Comparison of ENCODE assay signal across 11 cellular contexts in the genomic region with DNA sequence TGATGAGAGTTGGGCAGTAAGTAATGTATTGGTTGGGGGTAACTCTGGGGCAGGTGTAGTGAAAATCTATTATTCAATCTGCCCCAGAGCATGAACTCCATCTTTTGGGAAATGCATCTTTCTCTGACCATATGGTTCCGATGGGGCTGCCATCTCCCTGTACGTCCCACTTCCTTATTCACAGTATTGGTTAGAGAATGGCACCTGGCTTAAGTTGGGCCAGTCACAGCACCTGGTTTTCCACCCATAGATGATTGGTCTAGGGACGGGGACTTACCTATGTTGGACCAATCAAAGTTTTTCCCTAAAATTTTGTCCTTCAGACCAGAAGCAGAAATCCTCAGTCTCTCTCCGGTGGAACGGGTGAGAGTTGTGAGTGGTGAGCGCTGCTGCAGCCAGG. TPM values are rescaled to one million over a fixed set of nuclear protein-coding genes. Genes with fewer than 3 reads are reported as not detected.
DNase-seq lines count a peak whose midpoint lies in the region; ATAC-seq and TF ChIP-seq lines count a peak whose summit lies in the region.
"Had no signal": no experiment of that assay in that cellular context is flagged by ENCODE, and none has a peak within 500 bp of the region (broad histone marks: within the 10 kb centered on the region; RNA-seq: fewer than 3 reads in every experiment).

No MANE protein-coding gene starts in this region.

- H3K27ac ChIP-seq in CD4-positive, alpha-beta T cell (ENCODE audit: low read depth, low read length), result no peak overlapping the region
- H3K27ac ChIP-seq in H9 (ENCODE audit: insufficient read length, low read depth, low read length) (no peak overlapping the region), mesendoderm (ENCODE audit: low read depth, low read length) (no peak overlapping the region)

- H3K4me1 Mint-ChIP-seq in CD4-positive, alpha-beta T cell (ENCODE audit: low read depth), result peaks cover 52% of the 10 kb centered on the region
- H3K4me1 Mint-ChIP-seq in H9, result peaks cover 25% of the 10 kb centered on the region in 2 experiments
- H3K4me1 Mint-ChIP-seq in activated T-helper 1 cell treated with anti-CD3 and anti-CD28 coated beads, Interleukin-12 subunit alpha, Interleukin-12 subunit beta, Interleukin-2, Interleukin-4 antibody, amounts not matched to agents 30 ng/mL and 10 ng/mL and 1 ng/mL, durations not matched to agents 14 hours and 24 hours and 36 hours (ENCODE audit: low read depth), result peaks cover 42% of the 10 kb centered on the region

- H3K9ac ChIP-seq in H9 (ENCODE audit: extremely low read depth, insufficient read length, low read length) (no peak overlapping the region), mesendoderm (ENCODE audit: low read length) (no peak overlapping the region)

- no peak for TF ChIP-seq CTCF in CD4-positive, alpha-beta T cell (IDR thresholded peaks at IDR 0.05)
- no peak for TF ChIP-seq CTCF in H9 (conservative IDR thresholded peaks at IDR 0.05)

- no peak overlapping the region for H2BK5ac ChIP-seq in H9 (ENCODE audit: insufficient read length, low read length)
- H2BK5ac ChIP-seq in mesendoderm (ENCODE audit: low read length), result no peak overlapping the region

- H4K5ac ChIP-seq in H9 (ENCODE audit: insufficient read length, low read depth, low read length) (no peak overlapping the region), mesendoderm (ENCODE audit: low read length) (no peak overlapping the region)

- H4K20me1 ChIP-seq in H9 (ENCODE audit: control insufficient read depth, insufficient read depth, insufficient read length), result no peaks in the 10 kb centered on the region

- no peaks in the 10 kb centered on the region for H3K36me3 ChIP-seq in mesendoderm (ENCODE audit: control insufficient read depth, insufficient read depth, low read length)

- no peak overlapping the region for H2BK20ac ChIP-seq in H9 (ENCODE audit: low read depth, low read length, poor library complexity, severe bottlenecking)

- H3K79me2 ChIP-seq in H9 (ENCODE audit: insufficient read depth, low read length), result peaks cover 16% of the 10 kb centered on the region; the same call in 1 of the 2 replicates
- peaks cover 24% of the 10 kb centered on the region for H3K79me2 ChIP-seq in mesendoderm (ENCODE audit: control insufficient read depth, insufficient read depth, low read length)

- no peaks in the 10 kb centered on the region for H3K9me3 Mint-ChIP-seq in CD4-positive, alpha-beta T cell
- no peaks in the 10 kb centered on the region; a peak in 1 of 5 replicates for H3K9me3 Mint-ChIP-seq in H9
- H3K9me3 Mint-ChIP-seq in activated T-helper 1 cell treated with anti-CD3 and anti-CD28 coated beads, Interleukin-12 subunit alpha, Interleukin-12 subunit beta, Interleukin-2, Interleukin-4 antibody, amounts not matched to agents 30 ng/mL and 10 ng/mL and 1 ng/mL, durations not matched to agents 14 hours and 24 hours and 36 hours, result no peaks in the 10 kb centered on the region

- no peaks in the 10 kb centered on the region for H3K27me3 ChIP-seq in CD4-positive, alpha-beta T cell (ENCODE audit: control insufficient read depth, insufficient read depth, low read length)
- H3K27me3 ChIP-seq in H9 (ENCODE audit: insufficient read depth, low read length) (no peaks in the 10 kb centered on the region), mesendoderm (ENCODE audit: insufficient read depth, low read length, poor library complexity) (no peaks in the 10 kb centered on the region)

- H2AK5ac ChIP-seq in H9 (ENCODE audit: insufficient read length, low read length), result no peak overlapping the region
- no peak overlapping the region for H2AK5ac ChIP-seq in mesendoderm (ENCODE audit: low read length)

- peak overlapping the region; percentile 91 for H3K4me2 ChIP-seq in H9 (ENCODE audit: insufficient read depth, insufficient read length, low read length)
- H3K4me2 ChIP-seq in mesendoderm (ENCODE audit: low read length), result no peak overlapping the region

- no peak overlapping the region for H3K56ac ChIP-seq in H9 (ENCODE audit: insufficient read length, low read depth, low read length)
- peak overlapping the region; percentile 86 for H3K56ac ChIP-seq in mesendoderm (ENCODE audit: low read length)

- no peak overlapping the region for H3K14ac ChIP-seq in H9 (ENCODE audit: insufficient read depth, low read length)

- no peak for DNase-seq in CD4-positive, alpha-beta T cell
- DNase-seq in H9, result no peak
- DNase-seq in activated T-helper 1 cell treated with anti-CD3 and anti-CD28 coated beads, Interleukin-12 subunit alpha, Interleukin-12 subunit beta, Interleukin-2, Interleukin-4 antibody, amounts not matched to agents 30 ng/mL and 10 ng/mL and 1 ng/mL, durations not matched to agents 14 hours and 24 hours and 36 hours (ENCODE audit: low spot score), result no peak
- peak; percentile 10 for DNase-seq in mesendoderm
- no peak for DNase-seq in hepatic stellate cell (ENCODE audit: low spot score)
- DNase-seq in midbrain (lab: John Stamatoyannopoulos, UW), result no peak
- DNase-seq: DMS53, foreskin melanocyte, NCI-H510A treated with DMSO at 0.1 percent for 48 hours had no signal

- H2AFZ ChIP-seq in H9 (ENCODE audit: low read length), result no peak overlapping the region

- no peak for ATAC-seq in CD4-positive, alpha-beta T cell (ENCODE audit: poor library complexity)
- ATAC-seq in HG03159 (IDR thresholded peaks at IDR 0.05; ENCODE audit: unreplicated experiment), result no peak
- no peak for ATAC-seq in GM18498 (IDR thresholded peaks at IDR 0.05; ENCODE audit: unreplicated experiment)

- no peak overlapping the region for H3K4me3 ChIP-seq in mesendoderm (ENCODE audit: low read length)

- H3K79me1 ChIP-seq in H9 (ENCODE audit: insufficient read depth, low read depth, low read length, poor library complexity, severe bottlenecking) (no peaks in the 10 kb centered on the region), mesendoderm (ENCODE audit: low read length) (peaks cover 11% of the 10 kb centered on the region)

- no peak overlapping the region for H2BK15ac ChIP-seq in H9 (ENCODE audit: low read depth, low read length)
- H2BK15ac ChIP-seq in mesendoderm (replicated peaks; ENCODE audit: low read depth), result no peak overlapping the region

- POLR2A ChIA-PET in CD4-positive, alpha-beta T cell (lab: Charles Lee), result interaction anchor here (1.2 to 2.9 kb wide), 3 partner anchors 121 to 548 kb away, joined by 3 to 9 read pairs (median 6); a partner anchor contains a TSS

- no CpG with 5 or more reads among the region's 6 CpGs for WGBS in H9 (ENCODE audit: extremely low coverage, insufficient read length, low lambda C conversion rate)
- no CpG with 5 or more reads among the region's 6 CpGs for WGBS in mesendoderm (ENCODE audit: extremely low coverage, insufficient coverage, low lambda C conversion rate)

- H3K4me1 ChIP-seq in H9 (ENCODE audit: insufficient read depth, low read length), result 0 out of 2 replicates have a peak, but pooled peaks cover 2% of the 10 kb centered on the region
- H3K4me1 ChIP-seq in mesendoderm (ENCODE audit: control insufficient read depth, low read depth, low read length), result peaks cover 11% of the 10 kb centered on the region

- no peak overlapping the region for H2BK12ac ChIP-seq in H9 (ENCODE audit: insufficient read length, low read depth, low read length)

- H3K23me2 ChIP-seq in H9 (ENCODE audit: insufficient read length, low read depth, low read length, poor library complexity, severe bottlenecking), result peaks cover 20% of the 10 kb centered on the region

- no peaks in the 10 kb centered on the region for H3K9me3 ChIP-seq in CD4-positive, alpha-beta T cell (ENCODE audit: control insufficient read depth, low read length)
- H3K9me3 ChIP-seq in H9 (ENCODE audit: control insufficient read depth, low read depth, low read length), result no peaks in the 10 kb centered on the region

- no peak overlapping the region for H4K8ac ChIP-seq in H9 (replicated peaks; ENCODE audit: insufficient read length, low read depth, low read length)
- no peak overlapping the region for H4K8ac ChIP-seq in mesendoderm (ENCODE audit: low read depth, low read length)

- H3K23ac ChIP-seq in H9 (ENCODE audit: insufficient read length, low read depth, low read length) (no peak overlapping the region), mesendoderm (ENCODE audit: low read length) (no peak overlapping the region)

- peak overlapping the region; percentile 100 for H3K4me3 Mint-ChIP-seq in CD4-positive, alpha-beta T cell
- peak overlapping the region; percentile 93 to 96 for H3K4me3 Mint-ChIP-seq in H9
- peak overlapping the region; percentile 88 for H3K4me3 Mint-ChIP-seq in activated T-helper 1 cell treated with anti-CD3 and anti-CD28 coated beads, Interleukin-12 subunit alpha, Interleukin-12 subunit beta, Interleukin-2, Interleukin-4 antibody, amounts not matched to agents 30 ng/mL and 10 ng/mL and 1 ng/mL, durations not matched to agents 14 hours and 24 hours and 36 hours

- peaks cover 27% of the 10 kb centered on the region for H3K36me3 Mint-ChIP-seq in CD4-positive, alpha-beta T cell (ENCODE audit: low read depth)
- H3K36me3 Mint-ChIP-seq in H9 (ENCODE audit: insufficient read depth in 1 of 3, low read depth in 3 of 3), result peaks cover 2 to 12% (median 11%) of the 10 kb centered on the region in 3 experiments; a peak in 6 of 7 replicates
- peaks cover 3% of the 10 kb centered on the region for H3K36me3 Mint-ChIP-seq in activated T-helper 1 cell treated with anti-CD3 and anti-CD28 coated beads, Interleukin-12 subunit alpha, Interleukin-12 subunit beta, Interleukin-2, Interleukin-4 antibody, amounts not matched to agents 30 ng/mL and 10 ng/mL and 1 ng/mL, durations not matched to agents 14 hours and 24 hours and 36 hours (ENCODE audit: low read depth)

- no peak overlapping the region for H3T11ph ChIP-seq in H9 (ENCODE audit: low read length)

- H3K18ac ChIP-seq in H9 (ENCODE audit: insufficient read length, low read depth, low read length), result no peak overlapping the region
- H3K18ac ChIP-seq in mesendoderm (ENCODE audit: low read length), result no peak overlapping the region

- H3K4ac ChIP-seq in H9 (ENCODE audit: low read depth, low read length), result no peak overlapping the region
- no peak overlapping the region for H3K4ac ChIP-seq in mesendoderm (ENCODE audit: low read depth, low read length)

- H3K27me3 Mint-ChIP-seq in CD4-positive, alpha-beta T cell, result no peaks in the 10 kb centered on the region
- no peaks in the 10 kb centered on the region for H3K27me3 Mint-ChIP-seq in H9 (ENCODE audit: low read depth)
- peaks cover 3% of the 10 kb centered on the region for H3K27me3 Mint-ChIP-seq in activated T-helper 1 cell treated with anti-CD3 and anti-CD28 coated beads, Interleukin-12 subunit alpha, Interleukin-12 subunit beta, Interleukin-2, Interleukin-4 antibody, amounts not matched to agents 30 ng/mL and 10 ng/mL and 1 ng/mL, durations not matched to agents 14 hours and 24 hours and 36 hours (ENCODE audit: insufficient read depth)

- H3K27ac Mint-ChIP-seq in CD4-positive, alpha-beta T cell, result no peak overlapping the region
- H3K27ac Mint-ChIP-seq in H9, result peak overlapping the region in 1 of 3 experiments; percentile 45; a peak in 2 of 7 replicates
- no peak overlapping the region for H3K27ac Mint-ChIP-seq in activated T-helper 1 cell treated with anti-CD3 and anti-CD28 coated beads, Interleukin-12 subunit alpha, Interleukin-12 subunit beta, Interleukin-2, Interleukin-4 antibody, amounts not matched to agents 30 ng/mL and 10 ng/mL and 1 ng/mL, durations not matched to agents 14 hours and 24 hours and 36 hours

- CTCF ChIA-PET in CD4-positive, alpha-beta T cell (lab: Charles Lee), result no interaction called here

- intact Hi-C loops in CD4-positive, alpha-beta T cell (cut with DNase I, micrococcal nuclease), result loop anchor here (5.0 to 10.0 kb wide), 13 partner anchors 46 to 1963 kb away; a partner anchor contains a TSS
- intact Hi-C loops in activated T-helper 1 cell treated with anti-CD3 and anti-CD28 coated beads, Interleukin-12 subunit alpha, Interleukin-12 subunit beta, Interleukin-2, Interleukin-4 antibody, amounts not matched to agents 30 ng/mL and 10 ng/mL and 1 ng/mL, durations not matched to agents 14 hours and 24 hours and 36 hours (cut with micrococcal nuclease), result loop anchor here (5.0 to 10.0 kb wide), 7 partner anchors 269 to 1787 kb away; a partner anchor contains a TSS

- H4K91ac ChIP-seq in H9 (ENCODE audit: insufficient read length, low read depth, low read length), result no peak overlapping the region

- H2BK120ac ChIP-seq in H9 (ENCODE audit: low read depth, low read length, poor library complexity, severe bottlenecking), result no peak overlapping the region
- H2BK120ac ChIP-seq in mesendoderm (ENCODE audit: low read depth, low read length), result no peak overlapping the region

RNA-seq across cellular contexts. Expression of a gene that starts 2.2 kb away (rescaled TPM):
- total RNA-seq in CD4-positive, alpha-beta T cell, result 100 to 1,000 TPM; 112 TPM
- total RNA-seq in H9 (2021), result 199 and 207 TPM in 2 replicates
- total RNA-seq in activated T-helper 1 cell treated with anti-CD3 and anti-CD28 coated beads, Interleukin-12 subunit alpha, Interleukin-12 subunit beta, Interleukin-2, Interleukin-4 antibody, amounts not matched to agents 30 ng/mL and 10 ng/mL and 1 ng/mL, durations not matched to agents 14 hours and 24 hours and 36 hours, result 147 TPM in 2 replicates
- 107 TPM for polyA plus RNA-seq in mesendoderm (2013, experiment 1 of 2)
- polyA plus RNA-seq in mesendoderm (2013, experiment 2 of 2), result 107 TPM
